31 cellular contexts compared by ENCODE assay signal in genomic region chr5:130037905-130038304, GRCh38.
DNase-seq lines count a peak whose midpoint lies in the region; ATAC-seq and TF ChIP-seq lines count a peak whose summit lies in the region.
"Had no signal": no experiment of that assay in that cellular context is flagged by ENCODE, and none has a peak within 500 bp of the region (broad histone marks: within the 10 kb centered on the region; RNA-seq: fewer than 3 reads in every experiment).

No MANE protein-coding gene starts in this region.

- H3K9me3 Mint-ChIP-seq in GM23338: no peaks in the 10 kb centered on the region
- no peaks in the 10 kb centered on the region for H3K9me3 Mint-ChIP-seq in WTC11
- H3K9me3 Mint-ChIP-seq: CD14-positive monocyte; CD4-positive, alpha-beta memory T cell; CD4-positive, alpha-beta T cell; CD8-positive, alpha-beta memory T cell; CD8-positive, alpha-beta T cell had no signal

- no peaks in the 10 kb centered on the region for H3K79me2 ChIP-seq in GM23338 (replicated peaks; ENCODE audit: insufficient read depth)

- H3F3A ChIP-seq in GM23338 (replicated peaks; ENCODE audit: low read depth): no peaks in the 10 kb centered on the region

- H3K27me3 ChIP-seq in GM23338 (ENCODE audit: insufficient read depth): no peaks in the 10 kb centered on the region
- H3K27me3 ChIP-seq: BE2C; BLaER1; BLaER1 treated with 17β-estradiol and CSF1 and Interleukin-3, amounts not matched to agents 10 nM and 100 nM had no signal

- H3K4me2 ChIP-seq in GM23338: 0 out of 2 replicates have a peak overlapping the region, but pooled peaks have one; percentile 4
- H3K4me2 ChIP-seq: A549; BLaER1; BLaER1 treated with 17β-estradiol and CSF1 and Interleukin-3, amounts not matched to agents 10 nM and 100 nM had no signal

- no peak overlapping the region for H2AFZ ChIP-seq in GM23338

- POLR2A ChIA-PET in WTC11 (lab: Charles Lee): no interaction called here

- H3K9me2 ChIP-seq in GM23338 (ENCODE audit: insufficient read depth): no peaks in the 10 kb centered on the region

- H3K27ac ChIP-seq in GM23338 (ENCODE audit: low read depth): no peak overlapping the region
- H3K27ac ChIP-seq: 22Rv1; A549; BLaER1; BLaER1 treated with 17β-estradiol and CSF1 and Interleukin-3, amounts not matched to agents 10 nM and 100 nM; C4-2B had no signal

- no peaks in the 10 kb centered on the region for H4K20me1 ChIP-seq in GM23338 (replicated peaks; ENCODE audit: insufficient read depth)
- H4K20me1 ChIP-seq: BLaER1; BLaER1 treated with 17β-estradiol and CSF1 and Interleukin-3, amounts not matched to agents 10 nM and 100 nM had no signal

- H3K36me3 ChIP-seq in GM23338 (ENCODE audit: insufficient read depth): no peaks in the 10 kb centered on the region
- H3K36me3 ChIP-seq: BE2C; BLaER1; BLaER1 treated with 17β-estradiol and CSF1 and Interleukin-3, amounts not matched to agents 10 nM and 100 nM had no signal

- H3K36me3 Mint-ChIP-seq in GM23338 (ENCODE audit: low read depth) (no peaks in the 10 kb centered on the region), WTC11 (no peaks in the 10 kb centered on the region)
- H3K36me3 Mint-ChIP-seq: CD14-positive monocyte; CD4-positive, alpha-beta memory T cell; CD4-positive, CD25-positive, alpha-beta regulatory T cell; CD8-positive, alpha-beta memory T cell; CD8-positive, alpha-beta T cell had no signal

- ATAC-seq in GM23338: peak; percentile 56
- peak; percentile 69 for ATAC-seq in WTC11
- ATAC-seq: A549; CD8-positive, alpha-beta T cell had no signal

- peaks cover 17% of the 10 kb centered on the region; the same call in 1 of the 2 replicates for H3K4me1 ChIP-seq in GM23338 (ENCODE audit: insufficient read depth)
- H3K4me1 ChIP-seq: A549, BE2C, BLaER1, Caco-2 had no signal

- H3K4me1 Mint-ChIP-seq in GM23338: peaks cover 30% of the 10 kb centered on the region
- H3K4me1 Mint-ChIP-seq in WTC11: peaks cover 18% of the 10 kb centered on the region
- H3K4me1 Mint-ChIP-seq: B cell; CD4-positive, alpha-beta memory T cell; CD4-positive, CD25-positive, alpha-beta regulatory T cell; CD8-positive, alpha-beta memory T cell had no signal

- no peak overlapping the region for H3K4me3 Mint-ChIP-seq in GM23338
- no peak overlapping the region for H3K4me3 Mint-ChIP-seq in WTC11
- H3K4me3 Mint-ChIP-seq: B cell; CD14-positive monocyte; CD4-positive, alpha-beta memory T cell; CD4-positive, alpha-beta T cell; CD4-positive, CD25-positive, alpha-beta regulatory T cell; CD8-positive, alpha-beta memory T cell; CD8-positive, alpha-beta T cell had no signal

- H3K27ac Mint-ChIP-seq in GM23338 (no peak overlapping the region), WTC11 (no peak overlapping the region)
- H3K27ac Mint-ChIP-seq: B cell; CD14-positive monocyte; CD4-positive, alpha-beta memory T cell; CD4-positive, alpha-beta T cell; CD4-positive, CD25-positive, alpha-beta regulatory T cell; CD8-positive, alpha-beta memory T cell; CD8-positive, alpha-beta T cell had no signal

- DNase-seq in GM23338 (ENCODE audit: low spot score) (peak; percentile 31), WTC11 (ENCODE audit: low spot score) (no peak), mesenteric fat pad (ENCODE audit: low spot score) (no peak), HK-2 (ENCODE audit: unreplicated experiment) (no peak)
- DNase-seq: 8988T; ACHN; AML-193; BE2C; C1 segment of cervical spinal cord; Caco-2; Calu3; CD4-positive, alpha-beta memory T cell; CD4-positive, alpha-beta T cell; CD4-positive, CD25-positive, alpha-beta regulatory T cell; CD8-positive, alpha-beta memory T cell; CD8-positive, alpha-beta T cell; COR-L47; DMS 273 treated with DMSO at 0.1 percent for 48 hours; DMS153; DMS53; DMS79; DMS79 treated with DMSO at 0.1 percent for 48 hours; DND-41; EL had no signal

- CTCF ChIA-PET in WTC11 (lab: Charles Lee): no interaction called here

- no peak overlapping the region for H3K4me3 ChIP-seq in GM23338
- H3K4me3 ChIP-seq: A549; BLaER1; BLaER1 treated with 17β-estradiol and CSF1 and Interleukin-3, amounts not matched to agents 10 nM and 100 nM had no signal

- TF ChIP-seq CTCF in GM23338 (conservative IDR thresholded peaks at IDR 0.05; ENCODE audit: low read depth in 2 of 2): no peak
- no peak for TF ChIP-seq CTCF in WTC11 (IDR thresholded peaks at IDR 0.05)

- H3K27me3 Mint-ChIP-seq in GM23338 (ENCODE audit: insufficient read depth, low read depth, poor library complexity): no peaks in the 10 kb centered on the region
- no peaks in the 10 kb centered on the region for H3K27me3 Mint-ChIP-seq in WTC11 (ENCODE audit: low read depth)
- H3K27me3 Mint-ChIP-seq: B cell had no signal

TF ChIP-seq in GM23338, 12 proteins besides CTCF, POLR2A, EP300 and RAD21 (continues in another document):
- TF ChIP-seq REST (IDR thresholded peaks at IDR 0.05; ENCODE audit: unreplicated experiment) (no peak), STAT1 (IDR thresholded peaks at IDR 0.05; ENCODE audit: unreplicated experiment) (no peak)

TF ChIP-seq in WTC11, 78 proteins besides CTCF, POLR2A, EP300 and RAD21:
- no peak for TF ChIP-seq SMAD4 (CRISPR knock-in tag; IDR thresholded peaks at IDR 0.05)
- no peak for TF ChIP-seq GABPB1 (CRISPR knock-in tag; IDR thresholded peaks at IDR 0.05)
- no peak for TF ChIP-seq ATF3 (CRISPR knock-in tag; conservative IDR thresholded peaks at IDR 0.05)
- TF ChIP-seq IRF1 (CRISPR knock-in tag; IDR thresholded peaks at IDR 0.05): no peak
- no peak for TF ChIP-seq ZNF232 (CRISPR knock-in tag; IDR thresholded peaks at IDR 0.05)
